ENCODE assay signal across 9 cellular contexts in genomic region chr1:98991127-98992003, GRCh38. TPM values are rescaled to one million over a fixed set of nuclear protein-coding genes. Genes with fewer than 3 reads are reported as not detected.
A peak's percentile ranks its signal among the peaks of the same experiment; 100 is the strongest.
DNase-seq lines count a peak whose midpoint lies in the region; ATAC-seq and TF ChIP-seq lines count a peak whose summit lies in the region.
"Had no signal": no experiment of that assay in that cellular context is flagged by ENCODE, and none has a peak within 500 bp of the region (broad histone marks: within the 10 kb centered on the region; RNA-seq: fewer than 3 reads in every experiment).

No MANE protein-coding gene starts in this region.

- no peak overlapping the region for H3K4me3 Mint-ChIP-seq in effector memory CD8-positive, alpha-beta T cell

- no peak for TF ChIP-seq POLR2A in NB4 (IDR thresholded peaks at IDR 0.05; ENCODE audit: extremely low read depth, insufficient read length)
- no peak for TF ChIP-seq POLR2A in lower leg skin (IDR thresholded peaks at IDR 0.05)

- no peaks in the 10 kb centered on the region for H3K36me3 Mint-ChIP-seq in effector memory CD8-positive, alpha-beta T cell (ENCODE audit: insufficient read depth)

- ATAC-seq in GM21390 (IDR thresholded peaks at IDR 0.05; ENCODE audit: unreplicated experiment) (peak; percentile 65), HG03442 (IDR thresholded peaks at IDR 0.05; ENCODE audit: unreplicated experiment) (no peak), GM18873 (IDR thresholded peaks at IDR 0.05; ENCODE audit: low FRiP score, unreplicated experiment) (no peak)
- peak; percentile 64 for ATAC-seq in effector memory CD8-positive, alpha-beta T cell (replicated peaks)

- TF ChIP-seq CTCF in NB4 (IDR thresholded peaks at IDR 0.05; ENCODE audit: low read depth, low read length) (peak; percentile 25), lower leg skin (IDR thresholded peaks at IDR 0.05) (no peak)

- 69 to 75% methylated on average over 4 of the region's 4 CpGs for WGBS in lower leg skin, 2 donors

- H3K27me3 Mint-ChIP-seq in effector memory CD8-positive, alpha-beta T cell, result no peaks in the 10 kb centered on the region

- H3K9me3 Mint-ChIP-seq in effector memory CD8-positive, alpha-beta T cell, result no peaks in the 10 kb centered on the region

- no peak overlapping the region for H3K4me3 ChIP-seq in NB4 (ENCODE audit: low read depth, low read length)
- H3K4me3 ChIP-seq in lower leg skin (ENCODE audit: low read depth, poor library complexity, severe bottlenecking), result no peak overlapping the region
- H3K4me3 ChIP-seq: pancreas had no signal

- DNase-seq in Daoy (ENCODE audit: low read depth), result peak; percentile 81
- peak; percentile 33 for DNase-seq in NB4 (ENCODE audit: low read depth)
- DNase-seq in effector memory CD8-positive, alpha-beta T cell, result no peak
- no peak for DNase-seq in lower leg skin (ENCODE audit: low spot score in 2 of 2)
- DNase-seq in activated CD4-positive, CD25-positive, alpha-beta regulatory T cell treated with anti-CD3 and anti-CD28 coated beads, Interleukin-2, amount 50 U/mL, for 72 hours, result no peak
- DNase-seq: pancreas had no signal

- H3K4me1 Mint-ChIP-seq in effector memory CD8-positive, alpha-beta T cell (ENCODE audit: low read depth in 2 of 2), result peaks cover 0 to 3% of the 10 kb centered on the region in 2 donors

- intact Hi-C loops in lower leg skin (cut with DNase I; ENCODE audit: low total_unique reads), result no loop called here

- H3K27ac Mint-ChIP-seq in effector memory CD8-positive, alpha-beta T cell, result peak overlapping the region in 1 of 2 donors; percentile 6

RNA-seq across cellular contexts. Expression of gene PLPPR5, which starts 13.3 kb away (rescaled TPM):
- total RNA-seq in Daoy (2014; rRNA removed; shearing (Covaris generic)), result 0.03 TPM in 1 of 2 replicates, not detected in the other
- under 1 TPM in 1 of 4 donors, not detected in 3; 0.13 TPM for total RNA-seq in lower leg skin

Comparison
In these comparisons a context has a peak if more than half of its experiments do, and no peak if none do; other contexts are left out.
1. DNase-seq: peak in Daoy (single experiment) and NB4 (single experiment); none in effector memory CD8-positive, alpha-beta T cell (0 of 3), lower leg skin (0 of 2) and activated CD4-positive, CD25-positive, alpha-beta regulatory T cell treated with anti-CD3 and anti-CD28 coated beads, Interleukin-2, amount 50 U/mL, for 72 hours (single experiment).
2. ATAC-seq: peak in GM21390 (single experiment) and effector memory CD8-positive, alpha-beta T cell (single experiment); none in HG03442 (single experiment) and GM18873 (single experiment).